Comparison of ENCODE assay signal across 10 cellular contexts in the genomic region with DNA sequence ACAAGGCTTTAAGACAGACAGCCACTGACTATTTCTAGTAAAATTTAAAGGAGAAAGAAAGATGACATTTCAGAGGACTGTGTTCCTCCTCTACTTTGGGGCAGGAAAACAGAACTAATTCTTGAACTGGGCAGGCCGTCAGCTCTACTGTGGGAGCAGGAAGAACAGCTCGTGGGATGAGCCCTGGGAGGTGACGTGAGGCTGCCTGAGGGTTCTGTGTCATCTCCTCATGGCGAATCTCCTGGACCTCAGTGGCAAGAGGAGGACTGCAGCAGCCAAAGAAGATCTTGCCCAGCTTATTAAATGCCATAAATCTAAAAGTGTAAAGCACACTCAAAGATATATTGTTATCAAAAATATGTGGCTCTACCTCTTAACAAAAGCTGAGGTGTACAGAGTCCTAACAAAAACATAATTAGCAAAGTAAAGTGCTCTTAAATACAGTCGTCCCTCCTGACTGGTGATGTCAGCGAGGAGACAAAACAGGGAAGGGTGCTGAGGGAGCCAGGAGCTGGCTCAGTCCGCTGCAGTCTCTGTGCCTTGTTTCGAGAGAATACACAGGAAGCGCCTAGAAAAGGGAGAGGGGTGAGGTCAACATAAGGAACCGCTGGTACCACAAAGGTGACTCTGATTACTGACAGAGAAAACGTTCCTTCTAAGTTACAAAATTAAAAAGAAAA. TPM values are rescaled to one million over a fixed set of nuclear protein-coding genes. Genes with fewer than 3 reads are reported as not detected.
DNase-seq lines count a peak whose midpoint lies in the region; ATAC-seq and TF ChIP-seq lines count a peak whose summit lies in the region.
"Had no signal": no experiment of that assay in that cellular context is flagged by ENCODE, and none has a peak within 500 bp of the region (broad histone marks: within the 10 kb centered on the region; RNA-seq: fewer than 3 reads in every experiment).

No MANE protein-coding gene starts in this region.

- H2AFZ ChIP-seq in osteoblast (ENCODE audit: low read length) = no peak overlapping the region

- peaks cover 97% of the 10 kb centered on the region for H4K20me1 ChIP-seq in osteoblast (ENCODE audit: insufficient read depth, low read length)

- no peak for ATAC-seq in GM18909 (IDR thresholded peaks at IDR 0.05; ENCODE audit: poor library complexity, unreplicated experiment)

- H3K27ac ChIP-seq in osteoblast (ENCODE audit: low read depth, low read length) = no peak overlapping the region
- H3K27ac ChIP-seq: WERI-Rb-1 had no signal

- peaks cover 96% of the 10 kb centered on the region for H3K79me2 ChIP-seq in osteoblast (ENCODE audit: insufficient read depth, low read length)

- no peak overlapping the region for H3K4me2 ChIP-seq in osteoblast (ENCODE audit: insufficient read depth, low read length)

- TF ChIP-seq CTCF in epithelial cell of esophagus (IDR thresholded peaks at IDR 0.05; ENCODE audit: insufficient read depth, low read depth, low read length, missing control alignments) (no peak), osteoblast (IDR thresholded peaks at IDR 0.05; ENCODE audit: extremely low read depth, low read depth, low read length) (no peak)

- no peaks in the 10 kb centered on the region for H3K9me3 ChIP-seq in osteoblast (ENCODE audit: low read depth, low read length)

- H3K4me1 ChIP-seq in osteoblast (ENCODE audit: insufficient read depth, low read length) = peaks cover 63% of the 10 kb centered on the region

- peaks cover 6% of the 10 kb centered on the region for H3K36me3 ChIP-seq in osteoblast (ENCODE audit: insufficient read depth, low read length)

- H3K4me3 ChIP-seq in epithelial cell of esophagus (ENCODE audit: low read length) = no peak overlapping the region
- no peak overlapping the region for H3K4me3 ChIP-seq in osteoblast (ENCODE audit: insufficient read depth, low read length)

- no peaks in the 10 kb centered on the region for H3K27me3 ChIP-seq in osteoblast (ENCODE audit: insufficient read depth, low read length)

- DNase-seq in Daoy (ENCODE audit: low read depth) (peak; percentile 51), NCI-H345 treated with DMSO at 0.1 percent for 48 hours (lab: John Stamatoyannopoulos, UW; ENCODE audit: unreplicated experiment) (peak; percentile 5), epithelial cell of esophagus (ENCODE audit: low read depth) (peak; percentile 66), osteoblast (ENCODE audit: insufficient read length, low spot score, missing footprints) (peak; percentile 66), epidermal melanocyte (ENCODE audit: insufficient read length, low spot score) (no peak)
- no peak for DNase-seq in activated CD8-positive, alpha-beta memory T cell treated with anti-CD3 and anti-CD28 coated beads, Interleukin-2, amount 50 U/mL, for 48 hours
- DNase-seq: amniotic stem cell, KBM-7, WERI-Rb-1 had no signal

RNA-seq across cellular contexts. Expression of gene CREBBP, which starts 58.0 kb away (rescaled TPM):
- total RNA-seq in Daoy (2014; rRNA removed; shearing (Covaris generic)) = 5.8 and 5.9 TPM in 2 replicates
- 28.2 and 30.9 TPM in 2 replicates for total RNA-seq in osteoblast

Comparison
In these comparisons a context has a peak if more than half of its experiments do, and no peak if none do; other contexts are left out.
1. DNase-seq: peak in Daoy (single experiment), NCI-H345 treated with DMSO at 0.1 percent for 48 hours (single experiment), epithelial cell of esophagus (single experiment) and osteoblast (single experiment); none in activated CD8-positive, alpha-beta memory T cell treated with anti-CD3 and anti-CD28 coated beads, Interleukin-2, amount 50 U/mL, for 48 hours (single experiment) and epidermal melanocyte (single experiment).